Comparison of ENCODE assay signal across 8 cellular contexts in genomic region chr11:15006139-15006759, GRCh38. TPM values are rescaled to one million over a fixed set of nuclear protein-coding genes. Genes with fewer than 3 reads are reported as not detected.
DNase-seq lines count a peak whose midpoint lies in the region; ATAC-seq, FAIRE-seq and TF ChIP-seq lines count a peak whose summit lies in the region.

No MANE protein-coding gene starts in this region.

- POLR2A ChIA-PET in HepG2 (lab: Yijun Ruan, JAX), result no interaction called here

- no peak overlapping the region for H3K4me2 ChIP-seq in HepG2 (ENCODE audit: low read depth, low read length)

- H4K20me1 ChIP-seq in HepG2 (ENCODE audit: insufficient read depth, low read length), result no peaks in the 10 kb centered on the region

- peaks cover 16% of the 10 kb centered on the region for H3K27me3 ChIP-seq in cardiac muscle cell
- H3K27me3 ChIP-seq in HepG2 (ENCODE audit: control insufficient read depth in 1 of 2, insufficient read depth in 2 of 2, low read length in 2 of 2), result no peaks in the 10 kb centered on the region
- H3K27me3 ChIP-seq in gastrocnemius medialis, result peaks cover 0 to 4% (median 0%) of the 10 kb centered on the region in 3 donors

- no TSS peak for BruUV-seq in HepG2 (replicated peaks; lab: Mats Ljungman, UMichigan)

- H2AFZ ChIP-seq in HepG2 (ENCODE audit: low read length), result no peak overlapping the region

- H3K4me1 ChIP-seq in cardiac muscle cell (ENCODE audit: low read depth) (no peaks in the 10 kb centered on the region), HepG2 (ENCODE audit: insufficient read depth, low read length) (no peaks in the 10 kb centered on the region), gastrocnemius medialis (no peaks in the 10 kb centered on the region)

- H3K79me2 ChIP-seq in HepG2 (ENCODE audit: insufficient read depth, low read length), result no peaks in the 10 kb centered on the region

- peak; percentile 45 for TF ChIP-seq CTCF in cardiac muscle cell (IDR thresholded peaks at IDR 0.05; ENCODE audit: low read depth, low read length)
- peak; percentile 78 for TF ChIP-seq CTCF in HFFc6 (IDR thresholded peaks at IDR 0.05)
- TF ChIP-seq CTCF in WI38 (IDR thresholded peaks at IDR 0.05; ENCODE audit: low read depth, low read length), result peak; percentile 27; the same call in 1 of the 2 replicates
- TF ChIP-seq CTCF in HepG2 (CRISPR knock-in tag; IDR thresholded peaks at IDR 0.05), result peak; percentile 65
- TF ChIP-seq CTCF in gastrocnemius medialis (IDR thresholded peaks at IDR 0.05 in 4 of 5, conservative IDR thresholded peaks at IDR 0.05 in 1 of 5), result no peak

- TF ChIP-seq POLR2A in HepG2 (IDR thresholded peaks at IDR 0.05; ENCODE audit: insufficient read depth in 1 of 2, low read depth in 2 of 2, low read length in 2 of 2) (no peak), gastrocnemius medialis (IDR thresholded peaks at IDR 0.05) (no peak)

- no peak overlapping the region for H3K9ac ChIP-seq in HepG2 (ENCODE audit: insufficient read depth, low read depth, low read length)

- FAIRE-seq in HepG2 (lab: Jason Lieb, UNC), result peak; percentile 58

- TF ChIP-seq EP300 in HepG2 (IDR thresholded peaks at IDR 0.05; ENCODE audit: low read depth in 2 of 2, low read length in 2 of 2), result no peak
- TF ChIP-seq EP300 in HepG2 (CRISPR knock-in tag; IDR thresholded peaks at IDR 0.05; ENCODE audit: borderline replicate concordance), result no peak

- no peak overlapping the region for H3K4me3 Mint-ChIP-seq in HFFc6

- H3K27ac Mint-ChIP-seq in HFFc6, result no peak overlapping the region

- no peaks in the 10 kb centered on the region for H3K36me3 Mint-ChIP-seq in HFFc6 (ENCODE audit: low read depth)

- H3K27ac ChIP-seq in cardiac muscle cell, result no peak overlapping the region
- H3K27ac ChIP-seq in HepG2 (ENCODE audit: extremely low read length, insufficient read depth, low read length), result no peak overlapping the region
- no peak overlapping the region for H3K27ac ChIP-seq in gastrocnemius medialis

- 27% methylated on average over 5 of the region's 5 CpGs for WGBS in HepG2 (ENCODE audit: low lambda C conversion rate)

- CTCF ChIA-PET in HepG2 (lab: Yijun Ruan, JAX; ENCODE audit: low intra/inter-chr PET ratio, low total read pairs), result interaction anchor here (1.0 kb wide), 1 partner anchor 31 kb away, joined by 3 read pairs; no protein-coding TSS in a partner anchor

- H3K4me1 Mint-ChIP-seq in HFFc6 (ENCODE audit: low read depth), result no peaks in the 10 kb centered on the region

- ATAC-seq in Right ventricle myocardium superior (ENCODE audit: poor library complexity) (no peak), HepG2 (peak; percentile 83), gastrocnemius medialis (no peak)

- DNase-seq in cardiac muscle cell (ENCODE audit: low read depth in 1 of 2, low spot score in 1 of 2) (peak; percentile 13 to 64), Right ventricle myocardium superior (no peak), HFFc6 (peak; percentile 53), NCI-H2029 treated with DMSO at 0.1 percent for 48 hours (lab: John Stamatoyannopoulos, UW) (peak; percentile 53), HepG2 (ENCODE audit: low spot score) (peak; percentile 46), gastrocnemius medialis (no peak), T-helper 9 cell (no peak)

- no peak overlapping the region for H3K4me3 ChIP-seq in cardiac muscle cell
- no peak overlapping the region for H3K4me3 ChIP-seq in WI38 (ENCODE audit: low read depth, low read length)
- H3K4me3 ChIP-seq in HepG2 (replicated peaks in 1 of 3; ENCODE audit: insufficient read depth in 1 of 3, low read depth in 2 of 3, low read length in 3 of 3), result no peak overlapping the region
- no peak overlapping the region for H3K4me3 ChIP-seq in gastrocnemius medialis

- in situ Hi-C loops in HepG2 (cut with HindIII; ENCODE audit: extremely low pct_ligation_motif_present, low pct_unique_long_range_greater_than_20kb) (no loop called here), gastrocnemius medialis (cut with MboI; ENCODE audit: low sequenced_read_pairs in 4 of 4) (no loop called here)

- intact Hi-C loops in Right ventricle myocardium superior (cut with DNase I) (no loop called here), HepG2 (cut with micrococcal nuclease; ENCODE audit: unreplicated experiment) (loop anchor here (1.0 to 10.0 kb wide), 4 partner anchors 31 to 211 kb away; no protein-coding TSS in a partner anchor), gastrocnemius medialis (cut with DNase I; ENCODE audit: low total_unique reads) (no loop called here)

- H3K27me3 Mint-ChIP-seq in HFFc6 (ENCODE audit: insufficient read depth), result no peaks in the 10 kb centered on the region; the same call in 1 of the 2 replicates

- TF ChIP-seq RAD21 in HepG2 (CRISPR knock-in tag; IDR thresholded peaks at IDR 0.05), result no peak

- no peaks in the 10 kb centered on the region for H3K9me3 ChIP-seq in cardiac muscle cell (ENCODE audit: low read depth)
- no peaks in the 10 kb centered on the region for H3K9me3 ChIP-seq in HepG2 (ENCODE audit: low read length)
- H3K9me3 ChIP-seq in gastrocnemius medialis, result no peaks in the 10 kb centered on the region

- H3K36me3 ChIP-seq in cardiac muscle cell, result no peaks in the 10 kb centered on the region
- no peaks in the 10 kb centered on the region for H3K36me3 ChIP-seq in HepG2 (replicated peaks in 1 of 2; ENCODE audit: control insufficient read depth in 1 of 2, insufficient read depth in 2 of 2, low read length in 2 of 2)
- no peaks in the 10 kb centered on the region for H3K36me3 ChIP-seq in gastrocnemius medialis

- H3K9me3 Mint-ChIP-seq in HFFc6, result no peaks in the 10 kb centered on the region

TF ChIP-seq in HepG2, 621 proteins besides CTCF, POLR2A, EP300 and RAD21:
- TF ChIP-seq SMC3 (IDR thresholded peaks at IDR 0.05; ENCODE audit: low read length) (peak; percentile 24; the same call in 1 of the 2 replicates), MED8 (CRISPR knock-in tag; IDR thresholded peaks at IDR 0.05; ENCODE audit: insufficient replicate concordance) (no peak), SOX5 (CRISPR knock-in tag; IDR thresholded peaks at IDR 0.05; ENCODE audit: borderline replicate concordance) (no peak), TBX2 (CRISPR knock-in tag; IDR thresholded peaks at IDR 0.05; ENCODE audit: borderline replicate concordance) (no peak), STAG1 (CRISPR knock-in tag; IDR thresholded peaks at IDR 0.05) (peak; percentile 54), MAX (IDR thresholded peaks at IDR 0.05) (peak; percentile 23; the same call in 1 of the 2 replicates)

RNA-seq across cellular contexts. Expression of gene CALCA, which starts 34.1 kb away (rescaled TPM):
- total RNA-seq in cardiac muscle cell (not detected in 2 replicates), Right ventricle myocardium superior (not detected), HepG2 (2016; rRNA removed; fragmentation: Illumina TruSeq; extraction: Trizol) (not detected in 2 replicates), gastrocnemius medialis (not detected)
- polyA plus RNA-seq in cardiac muscle cell (0.33 TPM in 1 of 2 replicates, not detected in the other), HepG2 (2011; rRNA removed) (not detected in 2 replicates)
- not detected for total RNA-seq in HFFc6 (2021; fragmentation: NEBNext Ultra II Directional; extraction: Animal tissue kit (Norgen Biotek cat#: 25700))
- not detected in 2 replicates for total RNA-seq in HepG2 (2016; cell fraction: cytosol; rRNA removed; fragmentation: Illumina TruSeq; extraction: Trizol; ENCODE audit: low read depth)
- not detected in 2 replicates for total RNA-seq in HepG2 (2016; cell fraction: insoluble cytoplasmic fraction; rRNA removed; fragmentation: Illumina TruSeq; extraction: Trizol)
- not detected in 2 replicates for total RNA-seq in HepG2 (2016; cell fraction: membrane; rRNA removed; fragmentation: Illumina TruSeq; extraction: Trizol)
- not detected in 2 replicates for total RNA-seq in HepG2 (2016; cell fraction: nucleus; rRNA removed; fragmentation: Illumina TruSeq; extraction: Trizol)
- polyA plus RNA-seq in HepG2 (2011; cell fraction: cytosol; rRNA removed), result not detected in 2 replicates
- polyA plus RNA-seq in HepG2 (2011; cell fraction: nucleus; rRNA removed), result not detected in 2 replicates
- polyA plus RNA-seq in HepG2 (2012), result not detected in 2 replicates
- polyA plus RNA-seq in HepG2 (2016; cell fraction: cytosol; fragmentation: Illumina TruSeq; extraction: Trizol; ENCODE audit: low read depth), result not detected in 2 replicates
- polyA plus RNA-seq in HepG2 (2016; cell fraction: insoluble cytoplasmic fraction; fragmentation: Illumina TruSeq; extraction: Trizol; ENCODE audit: low read depth), result not detected in 2 replicates
- not detected in 2 replicates for polyA plus RNA-seq in HepG2 (2016; cell fraction: membrane; fragmentation: Illumina TruSeq; extraction: Trizol; ENCODE audit: low read depth)
- polyA plus RNA-seq in HepG2 (2016; cell fraction: nucleus; fragmentation: Illumina TruSeq; extraction: Trizol; ENCODE audit: insufficient read depth, low read depth), result not detected in 2 replicates
- polyA minus RNA-seq in HepG2 (2011; rRNA and poly(A)+ RNA removed; ENCODE audit: low replicate concordance), result not detected in 2 replicates
- not detected in 2 replicates for polyA minus RNA-seq in HepG2 (2011; cell fraction: cytosol; rRNA and poly(A)+ RNA removed)
- not detected in 2 replicates for polyA minus RNA-seq in HepG2 (2011; cell fraction: nucleus; rRNA and poly(A)+ RNA removed)

Comparison
In these comparisons a context has a peak if more than half of its experiments do, and no peak if none do; other contexts are left out.
1. DNase-seq: peak in cardiac muscle cell (2 of 2), HFFc6 (single experiment), NCI-H2029 treated with DMSO at 0.1 percent for 48 hours (single experiment) and HepG2 (single experiment); none in Right ventricle myocardium superior (single experiment), gastrocnemius medialis (0 of 2) and T-helper 9 cell (single experiment).
2. CTCF ChIP-seq: peak in cardiac muscle cell (single experiment), HFFc6 (single experiment), WI38 (single experiment) and HepG2 (single experiment); none in gastrocnemius medialis (0 of 5).